ENCODE assay signal across 8 cellular contexts in the genomic region with DNA sequence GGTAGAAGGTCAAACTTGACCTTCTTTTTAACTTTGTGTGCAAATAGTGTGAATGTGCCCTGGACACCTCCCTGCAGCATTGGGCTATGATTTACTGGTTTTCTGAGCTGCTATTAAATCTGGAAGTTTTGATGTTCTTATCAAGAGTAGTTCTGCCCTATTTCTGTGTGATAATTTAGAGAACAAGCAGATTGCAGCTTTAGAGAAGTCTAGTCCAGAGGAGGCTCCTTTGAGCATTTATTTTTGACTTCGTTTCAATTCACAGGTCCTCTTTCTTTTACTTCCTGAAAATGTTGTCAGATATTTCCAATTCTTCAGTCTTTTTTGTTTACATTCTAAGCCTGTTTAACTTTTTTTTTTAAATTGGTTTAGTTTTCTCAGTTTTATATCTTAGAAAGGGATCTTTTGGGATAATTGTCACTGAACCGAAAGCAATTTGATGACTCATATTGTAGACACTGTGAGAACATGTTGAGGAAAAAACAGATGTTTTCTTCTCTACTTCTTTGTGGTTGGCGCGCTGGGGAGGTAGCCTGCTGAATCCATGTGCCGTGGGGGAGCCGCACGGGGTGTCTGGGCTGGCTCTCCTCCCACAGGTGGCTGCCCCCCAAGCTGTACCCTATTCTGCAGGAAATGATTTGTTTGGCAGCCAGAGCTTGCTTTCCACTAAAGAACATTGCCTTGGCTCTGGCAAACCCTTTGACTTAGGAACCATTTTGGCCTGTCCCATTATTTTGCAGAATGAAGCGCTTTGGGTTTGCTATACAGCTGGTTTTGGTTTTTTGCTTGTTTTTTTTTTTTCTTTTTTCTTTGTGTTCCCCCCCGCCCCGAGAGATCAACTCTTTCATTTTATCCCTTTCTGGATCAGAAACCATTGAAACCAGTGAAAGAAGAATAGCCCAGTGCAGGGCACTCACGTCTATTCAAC. TPM values are rescaled to one million over a fixed set of nuclear protein-coding genes. Genes with fewer than 3 reads are reported as not detected.
DNase-seq lines count a peak whose midpoint lies in the region; ATAC-seq and TF ChIP-seq lines count a peak whose summit lies in the region.

No MANE protein-coding gene starts in this region.

- no peaks in the 10 kb centered on the region for H3K9me3 ChIP-seq in PC-3 (ENCODE audit: low read length)
- H3K9me3 ChIP-seq in thoracic aorta, result no peaks in the 10 kb centered on the region
- H3K9me3 ChIP-seq in WERI-Rb-1 (ENCODE audit: severe bottlenecking), result no peaks in the 10 kb centered on the region

- H3K27me3 ChIP-seq in PC-3 (ENCODE audit: low read length) (no peaks in the 10 kb centered on the region), thoracic aorta (replicated peaks; ENCODE audit: insufficient read depth) (no peaks in the 10 kb centered on the region), WERI-Rb-1 (ENCODE audit: insufficient read depth, low read depth, severe bottlenecking) (no peaks in the 10 kb centered on the region)

- peak overlapping the region; percentile 49 for H2AFZ ChIP-seq in PC-3 (ENCODE audit: low read length)

- BruUV-seq in PC-3 (replicated peaks; lab: Mats Ljungman, UMichigan), result TSS peak; percentile 15

- H3F3A ChIP-seq in PC-3 (ENCODE audit: low read length, unreplicated experiment), result peaks cover 4% of the 10 kb centered on the region

- no peaks in the 10 kb centered on the region for H4K20me1 ChIP-seq in PC-3 (ENCODE audit: low read length)

- POLR2A ChIA-PET in PC-3 (lab: Charles Lee; ENCODE audit: unreplicated experiment), result no interaction called here

- intact Hi-C loops in PC-3 (cut with micrococcal nuclease), result loop anchor here (2.0 kb wide), 1 partner anchor 265 kb away; no protein-coding TSS in a partner anchor

- H3K27ac ChIP-seq in PC-3 (ENCODE audit: low read length), result peak overlapping the region; percentile 51
- no peak overlapping the region for H3K27ac ChIP-seq in thoracic aorta
- H3K27ac ChIP-seq in WERI-Rb-1, result no peak overlapping the region

- H3K36me3 ChIP-seq in PC-3 (ENCODE audit: low read depth, low read length) (no peaks in the 10 kb centered on the region), thoracic aorta (peaks cover 4% of the 10 kb centered on the region), WERI-Rb-1 (peaks cover 4% of the 10 kb centered on the region)

- no peaks in the 10 kb centered on the region for H3K9me2 ChIP-seq in PC-3 (replicated peaks; ENCODE audit: low read length)

- no peak for TF ChIP-seq CTCF in PC-3 (conservative IDR thresholded peaks at IDR 0.05; ENCODE audit: low read depth, low read length)
- TF ChIP-seq CTCF in thoracic aorta (IDR thresholded peaks at IDR 0.05), result no peak
- TF ChIP-seq CTCF in WERI-Rb-1 (IDR thresholded peaks at IDR 0.05; ENCODE audit: low read depth, low read length), result no peak

- H3K9ac ChIP-seq in PC-3 (ENCODE audit: low read length), result no peak overlapping the region; the same call in 1 of the 2 replicates

- no peaks in the 10 kb centered on the region for H3K79me2 ChIP-seq in PC-3 (ENCODE audit: low read length)

- DNase-seq in SIG-M5 treated with dmso at 0.1 percent for 504 hours (lab: John Stamatoyannopoulos, UW; ENCODE audit: unreplicated experiment), result peak; percentile 48
- no peak for DNase-seq in SIG-M5 (lab: John Stamatoyannopoulos, UW)
- DNase-seq in PC-3, result peak; percentile 83
- peak; percentile 5 for DNase-seq in activated naive CD8-positive, alpha-beta T cell treated with anti-CD3 and anti-CD28 coated beads, Interleukin-2, amount 50 U/mL, for 16 hours (ENCODE audit: low read depth, low spot score)
- peak; percentile 26 for DNase-seq in left kidney (ENCODE audit: low read depth, low spot score)
- DNase-seq in thoracic aorta (ENCODE audit: low spot score), result no peak
- no peak for DNase-seq in WERI-Rb-1
- no peak for DNase-seq in iPS-NIHi11 (ENCODE audit: low spot score)

- CTCF ChIA-PET in PC-3 (lab: Charles Lee), result interaction anchor here (0.6 kb wide), 1 partner anchor 12 kb away, joined by 3 read pairs; no protein-coding TSS in a partner anchor

- peak; percentile 84 for ATAC-seq in PC-3
- no peak for ATAC-seq in thoracic aorta (ENCODE audit: insufficient number of reproducible peaks, low FRiP score, low read depth)

- H3K4me1 ChIP-seq in PC-3 (ENCODE audit: insufficient read depth, low read length) (peaks cover 24% of the 10 kb centered on the region), thoracic aorta (ENCODE audit: control insufficient read depth in 1 of 2, low read depth in 2 of 2) (peaks cover 6 to 11% of the 10 kb centered on the region in 2 donors)

- peak overlapping the region; percentile 80 for H3K4me2 ChIP-seq in PC-3 (ENCODE audit: low read length)

- H3K4me3 ChIP-seq in PC-3 (ENCODE audit: low read length) (peak overlapping the region; percentile 27; the same call in 1 of the 2 replicates), thoracic aorta (peak overlapping the region; percentile 57), WERI-Rb-1 (ENCODE audit: low read depth, low read length) (no peak overlapping the region)

RNA-seq across cellular contexts. Expression of gene MFSD11, which starts 53.4 kb away (rescaled TPM):
- total RNA-seq in PC-3 (2014; rRNA removed) (16.6 and 17.3 TPM in 2 replicates), thoracic aorta (10 to 100 TPM; 49.7 to 52.3 TPM)

RNA-seq across cellular contexts. Expression of gene SRSF2, which starts 54.2 kb away (rescaled TPM):
- total RNA-seq in PC-3 (2014; rRNA removed), result 562 and 859 TPM in 2 replicates
- 100 to 1,000 TPM; 265 to 266 TPM for total RNA-seq in thoracic aorta

Comparison
In these comparisons a context has a peak if more than half of its experiments do, and no peak if none do; other contexts are left out.
1. DNase-seq: peak in SIG-M5 treated with dmso at 0.1 percent for 504 hours (single experiment), PC-3 (single experiment), activated naive CD8-positive, alpha-beta T cell treated with anti-CD3 and anti-CD28 coated beads, Interleukin-2, amount 50 U/mL, for 16 hours (single experiment) and left kidney (single experiment); none in SIG-M5 (single experiment), thoracic aorta (single experiment), WERI-Rb-1 (single experiment) and iPS-NIHi11 (single experiment).